1 cellular context compared by ENCODE assay signal in the genomic region with DNA sequence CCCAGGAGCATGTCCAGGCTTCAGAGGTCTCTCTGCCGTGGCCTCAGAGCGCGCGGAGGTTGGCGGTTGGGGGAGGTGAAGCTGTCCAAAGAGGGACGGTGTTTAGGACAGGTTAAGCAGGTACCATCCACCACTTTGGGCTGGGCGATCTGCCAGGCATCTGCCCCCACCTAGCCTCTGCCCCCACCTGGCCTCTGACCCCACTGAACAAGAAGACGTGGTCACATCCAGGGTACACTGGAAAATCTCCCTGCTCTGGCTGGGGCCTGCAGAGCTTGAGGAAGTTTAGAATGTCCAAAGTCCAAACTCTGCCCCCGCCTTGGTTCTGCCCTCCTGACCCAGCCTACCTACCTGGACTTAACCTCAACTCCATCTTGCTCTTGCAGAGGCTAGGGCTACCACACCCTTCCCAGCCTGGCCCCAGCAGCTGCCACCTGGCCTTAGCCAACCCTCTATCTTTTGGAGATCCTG.
TF ChIP-seq lines count a peak whose summit lies in the region.

No MANE protein-coding gene starts in this region.

TF ChIP-seq in WTC11, 78 proteins besides CTCF, POLR2A, EP300 and RAD21 (continued from another document):
- TF ChIP-seq, protein P1, sequence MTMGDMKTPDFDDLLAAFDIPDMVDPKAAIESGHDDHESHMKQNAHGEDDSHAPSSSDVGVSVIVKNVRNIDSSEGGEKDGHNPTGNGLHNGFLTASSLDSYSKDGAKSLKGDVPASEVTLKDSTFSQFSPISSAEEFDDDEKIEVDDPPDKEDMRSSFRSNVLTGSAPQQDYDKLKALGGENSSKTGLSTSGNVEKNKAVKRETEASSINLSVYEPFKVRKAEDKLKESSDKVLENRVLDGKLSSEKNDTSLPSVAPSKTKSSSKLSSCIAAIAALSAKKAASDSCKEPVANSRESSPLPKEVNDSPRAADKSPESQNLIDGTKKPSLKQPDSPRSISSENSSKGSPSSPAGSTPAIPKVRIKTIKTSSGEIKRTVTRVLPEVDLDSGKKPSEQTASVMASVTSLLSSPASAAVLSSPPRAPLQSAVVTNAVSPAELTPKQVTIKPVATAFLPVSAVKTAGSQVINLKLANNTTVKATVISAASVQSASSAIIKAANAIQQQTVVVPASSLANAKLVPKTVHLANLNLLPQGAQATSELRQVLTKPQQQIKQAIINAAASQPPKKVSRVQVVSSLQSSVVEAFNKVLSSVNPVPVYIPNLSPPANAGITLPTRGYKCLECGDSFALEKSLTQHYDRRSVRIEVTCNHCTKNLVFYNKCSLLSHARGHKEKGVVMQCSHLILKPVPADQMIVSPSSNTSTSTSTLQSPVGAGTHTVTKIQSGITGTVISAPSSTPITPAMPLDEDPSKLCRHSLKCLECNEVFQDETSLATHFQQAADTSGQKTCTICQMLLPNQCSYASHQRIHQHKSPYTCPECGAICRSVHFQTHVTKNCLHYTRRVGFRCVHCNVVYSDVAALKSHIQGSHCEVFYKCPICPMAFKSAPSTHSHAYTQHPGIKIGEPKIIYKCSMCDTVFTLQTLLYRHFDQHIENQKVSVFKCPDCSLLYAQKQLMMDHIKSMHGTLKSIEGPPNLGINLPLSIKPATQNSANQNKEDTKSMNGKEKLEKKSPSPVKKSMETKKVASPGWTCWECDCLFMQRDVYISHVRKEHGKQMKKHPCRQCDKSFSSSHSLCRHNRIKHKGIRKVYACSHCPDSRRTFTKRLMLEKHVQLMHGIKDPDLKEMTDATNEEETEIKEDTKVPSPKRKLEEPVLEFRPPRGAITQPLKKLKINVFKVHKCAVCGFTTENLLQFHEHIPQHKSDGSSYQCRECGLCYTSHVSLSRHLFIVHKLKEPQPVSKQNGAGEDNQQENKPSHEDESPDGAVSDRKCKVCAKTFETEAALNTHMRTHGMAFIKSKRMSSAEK (CRISPR knock-in tag; IDR thresholded peaks at IDR 0.05; ENCODE audit: borderline replicate concordance): no peak
TF ChIP-seq in WTC11: peak in this region for 0.
